In genomic region chr4:61783050-61783449, GRCh38 we compare ENCODE assay signal across 18 cellular contexts.
A peak's percentile ranks its signal among the peaks of the same experiment; 100 is the strongest.
DNase-seq lines count a peak whose midpoint lies in the region; ATAC-seq, FAIRE-seq and TF ChIP-seq lines count a peak whose summit lies in the region.
"Had no signal": no experiment of that assay in that cellular context is flagged by ENCODE, and none has a peak within 500 bp of the region (broad histone marks: within the 10 kb centered on the region; RNA-seq: fewer than 3 reads in every experiment).

No MANE protein-coding gene starts in this region.

- POLR2A ChIA-PET in activated CD8-positive, alpha-beta T cell treated with anti-CD3 and anti-CD28 coated beads for 36 hours (lab: Charles Lee) = no interaction called here
- POLR2A ChIA-PET in activated CD8-positive, alpha-beta T cell treated with anti-CD3 and anti-CD28 coated beads, Interleukin-2, amount 10 ng/mL, durations not matched to agents 7 days and 5 days (lab: Charles Lee) = no interaction called here

- H3K4me3 Mint-ChIP-seq in activated CD8-positive, alpha-beta T cell treated with anti-CD3 and anti-CD28 coated beads for 36 hours = no peak overlapping the region
- no peak overlapping the region for H3K4me3 Mint-ChIP-seq in activated CD8-positive, alpha-beta T cell treated with anti-CD3 and anti-CD28 coated beads, Interleukin-2, amount 10 ng/mL, durations not matched to agents 7 days and 5 days
- H3K4me3 Mint-ChIP-seq in progenitor cell of endocrine pancreas (ENCODE audit: low read depth) = no peak overlapping the region
- H3K4me3 Mint-ChIP-seq: activated CD4-positive, alpha-beta memory T cell treated with anti-CD3 and anti-CD28 coated beads, Interleukin-2, amount 10 ng/mL, durations not matched to agents 7 days and 5 days had no signal

- no peaks in the 10 kb centered on the region for H3K9me3 ChIP-seq in mucosa of descending colon
- H3K9me3 ChIP-seq: gastroesophageal sphincter, HAP-1, left ventricle myocardium inferior, pancreas had no signal

- H3K27ac Mint-ChIP-seq in activated CD8-positive, alpha-beta T cell treated with anti-CD3 and anti-CD28 coated beads for 36 hours = no peak overlapping the region
- H3K27ac Mint-ChIP-seq in activated CD8-positive, alpha-beta T cell treated with anti-CD3 and anti-CD28 coated beads, Interleukin-2, amount 10 ng/mL, durations not matched to agents 7 days and 5 days = no peak overlapping the region
- H3K27ac Mint-ChIP-seq in progenitor cell of endocrine pancreas = no peak overlapping the region
- H3K27ac Mint-ChIP-seq: activated CD4-positive, alpha-beta memory T cell treated with anti-CD3 and anti-CD28 coated beads, Interleukin-2, amount 10 ng/mL, durations not matched to agents 7 days and 5 days had no signal

- no peak overlapping the region for H3K4me3 ChIP-seq in bronchial epithelial cell (ENCODE audit: low read depth, low read length)
- H3K4me3 ChIP-seq in mucosa of descending colon = no peak overlapping the region
- H3K4me3 ChIP-seq: gastroesophageal sphincter, HAP-1, left ventricle myocardium inferior, pancreas had no signal

- no peaks in the 10 kb centered on the region for H3K4me1 Mint-ChIP-seq in activated CD8-positive, alpha-beta T cell treated with anti-CD3 and anti-CD28 coated beads for 36 hours (ENCODE audit: low read depth)
- H3K4me1 Mint-ChIP-seq in activated CD8-positive, alpha-beta T cell treated with anti-CD3 and anti-CD28 coated beads, Interleukin-2, amount 10 ng/mL, durations not matched to agents 7 days and 5 days (ENCODE audit: low read depth) = no peaks in the 10 kb centered on the region
- no peaks in the 10 kb centered on the region for H3K4me1 Mint-ChIP-seq in progenitor cell of endocrine pancreas (ENCODE audit: low read depth)
- H3K4me1 Mint-ChIP-seq: activated CD4-positive, alpha-beta memory T cell treated with anti-CD3 and anti-CD28 coated beads, Interleukin-2, amount 10 ng/mL, durations not matched to agents 7 days and 5 days had no signal

- H3K9me3 Mint-ChIP-seq in activated CD8-positive, alpha-beta T cell treated with anti-CD3 and anti-CD28 coated beads for 36 hours = no peaks in the 10 kb centered on the region
- peaks cover 7% of the 10 kb centered on the region for H3K9me3 Mint-ChIP-seq in activated CD8-positive, alpha-beta T cell treated with anti-CD3 and anti-CD28 coated beads, Interleukin-2, amount 10 ng/mL, durations not matched to agents 7 days and 5 days (ENCODE audit: insufficient read depth)
- no peaks in the 10 kb centered on the region for H3K9me3 Mint-ChIP-seq in progenitor cell of endocrine pancreas (ENCODE audit: low read depth)
- H3K9me3 Mint-ChIP-seq: activated CD4-positive, alpha-beta memory T cell treated with anti-CD3 and anti-CD28 coated beads, Interleukin-2, amount 10 ng/mL, durations not matched to agents 7 days and 5 days had no signal

- H3K36me3 ChIP-seq in bronchial epithelial cell (ENCODE audit: control insufficient read depth, insufficient read depth, low read length) (no peaks in the 10 kb centered on the region), mucosa of descending colon (ENCODE audit: low read depth) (no peaks in the 10 kb centered on the region)
- H3K36me3 ChIP-seq: gastroesophageal sphincter, HAP-1, left ventricle myocardium inferior, pancreas had no signal

- no peak for DNase-seq in activated CD8-positive, alpha-beta T cell treated with anti-CD3 and anti-CD28 coated beads for 36 hours
- no peak for DNase-seq in activated CD8-positive, alpha-beta T cell treated with anti-CD3 and anti-CD28 coated beads, Interleukin-2, amount 10 ng/mL, durations not matched to agents 7 days and 5 days
- DNase-seq in bronchial epithelial cell (ENCODE audit: low read depth) (peak; percentile 22), mucosa of descending colon (no peak), progenitor cell of endocrine pancreas (ENCODE audit: low spot score, unreplicated experiment) (no peak)
- no peak for DNase-seq in effector CD4-positive, alpha-beta T cell
- DNase-seq: activated CD4-positive, alpha-beta memory T cell treated with anti-CD3 and anti-CD28 coated beads, Interleukin-2, amount 10 ng/mL, durations not matched to agents 7 days and 5 days; C1 segment of cervical spinal cord; DMS79 treated with DMSO at 0.1 percent for 48 hours; left ventricle myocardium inferior; MV-4-11; pancreas; small intestine; stimulated activated naive CD4-positive, alpha-beta T cell had no signal

- no peak for TF ChIP-seq CTCF in activated CD8-positive, alpha-beta T cell treated with anti-CD3 and anti-CD28 coated beads for 36 hours (IDR thresholded peaks at IDR 0.05)
- TF ChIP-seq CTCF in bronchial epithelial cell (IDR thresholded peaks at IDR 0.05; ENCODE audit: insufficient read depth, low read length, severe bottlenecking) (no peak), mucosa of descending colon (IDR thresholded peaks at IDR 0.05) (no peak), progenitor cell of endocrine pancreas (IDR thresholded peaks at IDR 0.05; ENCODE audit: unreplicated experiment) (no peak)

- CTCF ChIA-PET in activated CD8-positive, alpha-beta T cell treated with anti-CD3 and anti-CD28 coated beads for 36 hours (lab: Charles Lee) = no interaction called here
- CTCF ChIA-PET in activated CD8-positive, alpha-beta T cell treated with anti-CD3 and anti-CD28 coated beads, Interleukin-2, amount 10 ng/mL, durations not matched to agents 7 days and 5 days (lab: Charles Lee) = no interaction called here

- no peaks in the 10 kb centered on the region for H3K36me3 Mint-ChIP-seq in activated CD8-positive, alpha-beta T cell treated with anti-CD3 and anti-CD28 coated beads for 36 hours (ENCODE audit: low read depth)
- no peaks in the 10 kb centered on the region for H3K36me3 Mint-ChIP-seq in activated CD8-positive, alpha-beta T cell treated with anti-CD3 and anti-CD28 coated beads, Interleukin-2, amount 10 ng/mL, durations not matched to agents 7 days and 5 days (ENCODE audit: low read depth)
- no peaks in the 10 kb centered on the region for H3K36me3 Mint-ChIP-seq in progenitor cell of endocrine pancreas (ENCODE audit: insufficient read depth)

- no peak for FAIRE-seq in bronchial epithelial cell (lab: Jason Lieb, UNC)
- FAIRE-seq: pancreas had no signal

- intact Hi-C loops in activated CD8-positive, alpha-beta T cell treated with anti-CD3 and anti-CD28 coated beads for 36 hours (cut with micrococcal nuclease) = no loop called here
- intact Hi-C loops in mucosa of descending colon (cut with DNase I, micrococcal nuclease) = no loop called here

- H3K4me1 ChIP-seq in mucosa of descending colon (ENCODE audit: low read depth) = no peaks in the 10 kb centered on the region
- H3K4me1 ChIP-seq: gastroesophageal sphincter, HAP-1, left ventricle myocardium inferior, pancreas had no signal

- H3K27me3 ChIP-seq in bronchial epithelial cell (ENCODE audit: control insufficient read depth, insufficient read depth, low read length) = no peaks in the 10 kb centered on the region
- H3K27me3 ChIP-seq: gastroesophageal sphincter, pancreas had no signal

- no peaks in the 10 kb centered on the region for H3K27me3 Mint-ChIP-seq in activated CD8-positive, alpha-beta T cell treated with anti-CD3 and anti-CD28 coated beads for 36 hours
- H3K27me3 Mint-ChIP-seq in activated CD8-positive, alpha-beta T cell treated with anti-CD3 and anti-CD28 coated beads, Interleukin-2, amount 10 ng/mL, durations not matched to agents 7 days and 5 days (ENCODE audit: low read depth) = no peaks in the 10 kb centered on the region
- H3K27me3 Mint-ChIP-seq in progenitor cell of endocrine pancreas = no peaks in the 10 kb centered on the region
- H3K27me3 Mint-ChIP-seq: activated CD4-positive, alpha-beta memory T cell treated with anti-CD3 and anti-CD28 coated beads, Interleukin-2, amount 10 ng/mL, durations not matched to agents 7 days and 5 days had no signal

- peak; percentile 51 for ATAC-seq in activated CD8-positive, alpha-beta T cell treated with anti-CD3 and anti-CD28 coated beads for 36 hours
- ATAC-seq in activated CD8-positive, alpha-beta T cell treated with anti-CD3 and anti-CD28 coated beads, Interleukin-2, amount 10 ng/mL, durations not matched to agents 7 days and 5 days = no peak
- ATAC-seq in GM21717 (IDR thresholded peaks at IDR 0.05; ENCODE audit: unreplicated experiment) (peak; percentile 92), HG03095 (IDR thresholded peaks at IDR 0.05; ENCODE audit: unreplicated experiment) (peak; percentile 75), mucosa of descending colon (no peak)
- ATAC-seq: gastroesophageal sphincter, pancreas had no signal

Comparison
In these comparisons a context has a peak if more than half of its experiments do, and no peak if none do; other contexts are left out.
1. ATAC-seq: peak in activated CD8-positive, alpha-beta T cell treated with anti-CD3 and anti-CD28 coated beads for 36 hours (single experiment), GM21717 (single experiment) and HG03095 (single experiment); none in activated CD8-positive, alpha-beta T cell treated with anti-CD3 and anti-CD28 coated beads, Interleukin-2, amount 10 ng/mL, durations not matched to agents 7 days and 5 days (single experiment) and mucosa of descending colon (single experiment).